In genomic region chr17:63291243-63291642, GRCh38 we compare ENCODE assay signal across 12 cellular contexts.
A peak's percentile ranks its signal among the peaks of the same experiment; 100 is the strongest.
DNase-seq lines count a peak whose midpoint lies in the region; TF ChIP-seq lines count a peak whose summit lies in the region.
"Had no signal": no experiment of that assay in that cellular context is flagged by ENCODE, and none has a peak within 500 bp of the region (broad histone marks: within the 10 kb centered on the region; RNA-seq: fewer than 3 reads in every experiment).

No MANE protein-coding gene starts in this region.

- H3K79me2 ChIP-seq in GM23248 (ENCODE audit: insufficient read depth) = peaks cover 75% of the 10 kb centered on the region
- peaks cover 55% of the 10 kb centered on the region for H3K79me2 ChIP-seq in SK-N-SH (ENCODE audit: insufficient read depth)

- peak overlapping the region; percentile 10 for H3K4me2 ChIP-seq in GM23248 (ENCODE audit: unreplicated experiment)
- H3K4me2 ChIP-seq in SK-N-SH = no peak overlapping the region
- H3K4me2 ChIP-seq: A549 had no signal

- in situ Hi-C loops in GM23248 (cut with MboI) = no loop called here

- no peak for TF ChIP-seq RAD21 in SK-N-SH (IDR thresholded peaks at IDR 0.05; ENCODE audit: low read length)

- H3K36me3 ChIP-seq in GM23248 (ENCODE audit: low read depth) (peaks cover 17% of the 10 kb centered on the region), HUES6 (ENCODE audit: control insufficient read depth, insufficient read depth, low read length) (no peaks in the 10 kb centered on the region), SK-N-SH (replicated peaks in 1 of 2; ENCODE audit: control insufficient read depth in 1 of 2, insufficient read depth in 2 of 2, low read length in 1 of 2) (peaks cover 23 to 67% of the 10 kb centered on the region in 2 experiments)

- POLR2A ChIA-PET in SK-N-SH (lab: Yijun Ruan, JAX) = no interaction called here

- H3K4me3 ChIP-seq in GM23248 (no peak overlapping the region), HUES6 (ENCODE audit: low read depth, low read length) (peak overlapping the region; percentile 21; the same call in 1 of the 2 replicates), SK-N-SH (ENCODE audit: low read depth in 2 of 2, low read length in 1 of 2) (no peak overlapping the region), retinal pigment epithelial cell (ENCODE audit: low read length) (no peak overlapping the region)
- H3K4me3 ChIP-seq: A549, GM12878 had no signal

- no peak overlapping the region for H3K27ac ChIP-seq in GM23248
- H3K27ac ChIP-seq in HUES6 (ENCODE audit: low read depth, low read length) = 0 out of 2 replicates have a peak overlapping the region, but pooled peaks have one; percentile 2
- H3K27ac ChIP-seq in SK-N-SH (ENCODE audit: low read depth in 2 of 2, low read length in 1 of 2) = peak overlapping the region; percentile 73 to 89; a peak in 3 of 4 replicates
- H3K27ac ChIP-seq: A549 had no signal

- H3K9me3 ChIP-seq in GM23248 (ENCODE audit: low read depth) = peaks cover 2% of the 10 kb centered on the region
- H3K9me3 ChIP-seq in HUES6 (ENCODE audit: control insufficient read depth, insufficient read depth, low read depth, low read length) = peaks cover 13% of the 10 kb centered on the region
- H3K9me3 ChIP-seq in SK-N-SH = peaks cover 18% of the 10 kb centered on the region

- H3F3A ChIP-seq in GM23248 (ENCODE audit: insufficient read depth) (peaks cover 40% of the 10 kb centered on the region), SK-N-SH (replicated peaks; ENCODE audit: insufficient read depth) (peaks cover 51% of the 10 kb centered on the region)

- WGBS in GM23248 (ENCODE audit: low coverage in 1 of 2, low lambda C conversion rate in 2 of 2, missing lambda C conversion rate in 2 of 2), 2 experiments = 61 to 65% methylated on average over 1 of the region's 1 CpG
- 58% methylated on average over 1 of the region's 1 CpG for WGBS in SK-N-SH (ENCODE audit: low lambda C conversion rate)

- H3K4me1 ChIP-seq in GM23248 (ENCODE audit: insufficient read depth) = peaks cover 48% of the 10 kb centered on the region
- peaks cover 31% of the 10 kb centered on the region for H3K4me1 ChIP-seq in HUES6 (ENCODE audit: control insufficient read depth, insufficient read depth, low read length)
- peaks cover 10 to 23% of the 10 kb centered on the region in 2 experiments; a peak in 3 of 4 replicates for H3K4me1 ChIP-seq in SK-N-SH (ENCODE audit: control insufficient read depth in 1 of 2, insufficient read depth in 2 of 2, low read depth in 1 of 2, low read length in 1 of 2)

- H3K27me3 ChIP-seq in GM23248 (replicated peaks; ENCODE audit: insufficient read depth) (no peaks in the 10 kb centered on the region), HUES6 (ENCODE audit: control insufficient read depth, insufficient read depth, low read length) (no peaks in the 10 kb centered on the region), SK-N-SH (ENCODE audit: insufficient read depth) (no peaks in the 10 kb centered on the region)

- no peaks in the 10 kb centered on the region for H3K9me2 ChIP-seq in GM23248 (ENCODE audit: insufficient read depth)
- H3K9me2 ChIP-seq in SK-N-SH = no peaks in the 10 kb centered on the region

- no peaks in the 10 kb centered on the region for H4K20me1 ChIP-seq in GM23248 (ENCODE audit: insufficient read depth)
- no peaks in the 10 kb centered on the region for H4K20me1 ChIP-seq in SK-N-SH (ENCODE audit: insufficient read depth)

- TF ChIP-seq CTCF in SK-N-SH (IDR thresholded peaks at IDR 0.05) = no peak
- TF ChIP-seq CTCF in retinal pigment epithelial cell (conservative IDR thresholded peaks at IDR 0.05; ENCODE audit: low read depth, low read length) = no peak

- no peak for TF ChIP-seq EP300 in SK-N-SH (IDR thresholded peaks at IDR 0.05; ENCODE audit: borderline replicate concordance in 1 of 2, low read depth in 1 of 2, low read length in 1 of 2)

- no peak for DNase-seq in GM23248
- no peak for DNase-seq in SK-N-SH
- peak; percentile 44 for DNase-seq in retinal pigment epithelial cell (ENCODE audit: low read depth)
- DNase-seq in Ammon's horn (ENCODE audit: low spot score) = no peak
- DNase-seq in NCI-H748 treated with DMSO at 0.1 percent for 48 hours (lab: John Stamatoyannopoulos, UW) = no peak
- DNase-seq in NCI-H2196 (lab: John Stamatoyannopoulos, UW; ENCODE audit: unreplicated experiment) = no peak
- no peak for DNase-seq in dedifferentiated amniotic fluid mesenchymal stem cell (ENCODE audit: extremely low spot score)
- DNase-seq: CD8-positive, alpha-beta T cell; DMS79 treated with DMSO at 0.1 percent for 48 hours had no signal

- H3K9ac ChIP-seq in GM23248 = no peak overlapping the region
- no peak overlapping the region for H3K9ac ChIP-seq in HUES6 (ENCODE audit: low read length)
- H3K9ac ChIP-seq in SK-N-SH = no peak overlapping the region

- CTCF ChIA-PET in SK-N-SH (lab: Yijun Ruan, JAX) = interaction anchor here (1.3 kb wide), 1 partner anchor 15 kb away, joined by 4 read pairs; no protein-coding TSS in a partner anchor

- H2AFZ ChIP-seq in GM23248 = no peak overlapping the region
- H2AFZ ChIP-seq in SK-N-SH (ENCODE audit: low read depth) = no peak overlapping the region

TF ChIP-seq in SK-N-SH, 30 proteins besides CTCF, POLR2A, EP300 and RAD21:
- TF ChIP-seq FOXM1 (IDR thresholded peaks at IDR 0.05; ENCODE audit: low read depth) (no peak), MAX (IDR thresholded peaks at IDR 0.05; ENCODE audit: low read depth) (no peak), TEAD4 (IDR thresholded peaks at IDR 0.05; ENCODE audit: borderline replicate concordance, insufficient read depth) (no peak), GATA2 (CRISPR knock-in tag; IDR thresholded peaks at IDR 0.05) (no peak)
